ENCODE assay signal across 1 cellular context in genomic region chr22:19776433-19777031, GRCh38.
TF ChIP-seq lines count a peak whose summit lies in the region.

No MANE protein-coding gene starts in this region.

TF ChIP-seq in K562, 482 proteins besides CTCF, POLR2A, EP300 and RAD21 (continued from another document and continues in another):
- TF ChIP-seq, protein P1, sequence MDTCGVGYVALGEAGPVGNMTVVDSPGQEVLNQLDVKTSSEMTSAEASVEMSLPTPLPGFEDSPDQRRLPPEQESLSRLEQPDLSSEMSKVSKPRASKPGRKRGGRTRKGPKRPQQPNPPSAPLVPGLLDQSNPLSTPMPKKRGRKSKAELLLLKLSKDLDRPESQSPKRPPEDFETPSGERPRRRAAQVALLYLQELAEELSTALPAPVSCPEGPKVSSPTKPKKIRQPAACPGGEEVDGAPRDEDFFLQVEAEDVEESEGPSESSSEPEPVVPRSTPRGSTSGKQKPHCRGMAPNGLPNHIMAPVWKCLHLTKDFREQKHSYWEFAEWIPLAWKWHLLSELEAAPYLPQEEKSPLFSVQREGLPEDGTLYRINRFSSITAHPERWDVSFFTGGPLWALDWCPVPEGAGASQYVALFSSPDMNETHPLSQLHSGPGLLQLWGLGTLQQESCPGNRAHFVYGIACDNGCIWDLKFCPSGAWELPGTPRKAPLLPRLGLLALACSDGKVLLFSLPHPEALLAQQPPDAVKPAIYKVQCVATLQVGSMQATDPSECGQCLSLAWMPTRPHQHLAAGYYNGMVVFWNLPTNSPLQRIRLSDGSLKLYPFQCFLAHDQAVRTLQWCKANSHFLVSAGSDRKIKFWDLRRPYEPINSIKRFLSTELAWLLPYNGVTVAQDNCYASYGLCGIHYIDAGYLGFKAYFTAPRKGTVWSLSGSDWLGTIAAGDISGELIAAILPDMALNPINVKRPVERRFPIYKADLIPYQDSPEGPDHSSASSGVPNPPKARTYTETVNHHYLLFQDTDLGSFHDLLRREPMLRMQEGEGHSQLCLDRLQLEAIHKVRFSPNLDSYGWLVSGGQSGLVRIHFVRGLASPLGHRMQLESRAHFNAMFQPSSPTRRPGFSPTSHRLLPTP (IDR thresholded peaks at IDR 0.05; ENCODE audit: borderline replicate concordance, extremely low read depth, insufficient read length) = no peak
- TF ChIP-seq FOXP4 (CRISPR knock-in tag; IDR thresholded peaks at IDR 0.05; ENCODE audit: borderline replicate concordance) (no peak), BDP1 (IDR thresholded peaks at IDR 0.05; ENCODE audit: insufficient read depth, insufficient read length) (no peak), NONO (IDR thresholded peaks at IDR 0.05; ENCODE audit: low read depth in 2 of 2, low read length in 1 of 2) (no peak), POLR2H (tag; IDR thresholded peaks at IDR 0.05; ENCODE audit: low read depth) (no peak), TGIF2 (CRISPR knock-in tag; IDR thresholded peaks at IDR 0.05) (no peak), ZNF75A (CRISPR knock-in tag; IDR thresholded peaks at IDR 0.05) (no peak), ETV6 (IDR thresholded peaks at IDR 0.05; ENCODE audit: borderline replicate concordance in 1 of 2, low read depth in 2 of 2, low read length in 1 of 2) (0 out of 4 replicates have a peak, but pooled peaks of 1 of the 2 experiments have one; percentile 11), ETV6 (CRISPR knock-in tag; IDR thresholded peaks at IDR 0.05; ENCODE audit: borderline replicate concordance) (no peak), ZZZ3 (IDR thresholded peaks at IDR 0.05) (no peak), TSC22D4 (tag; IDR thresholded peaks at IDR 0.05) (no peak), ATF6 (CRISPR knock-in tag; IDR thresholded peaks at IDR 0.05) (no peak), NR0B1 (IDR thresholded peaks at IDR 0.05; ENCODE audit: partially characterized antibody) (no peak), RBM22 (IDR thresholded peaks at IDR 0.05; ENCODE audit: low read depth, low read length, poor library complexity, severe bottlenecking) (no peak), RBM39 (optimal IDR thresholded peaks at IDR 0.05; ENCODE audit: low read depth, low read length) (no peak), TCFL5 (CRISPR knock-in tag; conservative IDR thresholded peaks at IDR 0.05) (no peak), L3MBTL2 (IDR thresholded peaks at IDR 0.05) (no peak), ZFP36 (IDR thresholded peaks at IDR 0.05; ENCODE audit: low read depth, low read length, partially characterized antibody) (peak; percentile 40), AFF1 (IDR thresholded peaks at IDR 0.05; ENCODE audit: low read depth in 1 of 2, partially characterized antibody in 2 of 2) (no peak), SNAPC5 (CRISPR knock-in tag; IDR thresholded peaks at IDR 0.05) (no peak), HNRNPK (IDR thresholded peaks at IDR 0.05; ENCODE audit: low read depth, low read length, poor library complexity, severe bottlenecking) (no peak), SETDB1 (IDR thresholded peaks at IDR 0.05; ENCODE audit: low read length) (peak; percentile 27), E2F3 (CRISPR knock-in tag; IDR thresholded peaks at IDR 0.05) (peak; percentile 73; the same call in 1 of the 2 replicates), GTF2B (IDR thresholded peaks at IDR 0.05; ENCODE audit: extremely low read depth, insufficient read length) (no peak), SREBF2 (CRISPR knock-in tag; IDR thresholded peaks at IDR 0.05) (no peak), RCOR1 (IDR thresholded peaks at IDR 0.05; ENCODE audit: borderline replicate concordance in 1 of 2, low read depth in 2 of 2, low read length in 2 of 2) (peak; percentile 41 to 82; a peak in 3 of 4 replicates)
- TF ChIP-seq, protein P2, sequence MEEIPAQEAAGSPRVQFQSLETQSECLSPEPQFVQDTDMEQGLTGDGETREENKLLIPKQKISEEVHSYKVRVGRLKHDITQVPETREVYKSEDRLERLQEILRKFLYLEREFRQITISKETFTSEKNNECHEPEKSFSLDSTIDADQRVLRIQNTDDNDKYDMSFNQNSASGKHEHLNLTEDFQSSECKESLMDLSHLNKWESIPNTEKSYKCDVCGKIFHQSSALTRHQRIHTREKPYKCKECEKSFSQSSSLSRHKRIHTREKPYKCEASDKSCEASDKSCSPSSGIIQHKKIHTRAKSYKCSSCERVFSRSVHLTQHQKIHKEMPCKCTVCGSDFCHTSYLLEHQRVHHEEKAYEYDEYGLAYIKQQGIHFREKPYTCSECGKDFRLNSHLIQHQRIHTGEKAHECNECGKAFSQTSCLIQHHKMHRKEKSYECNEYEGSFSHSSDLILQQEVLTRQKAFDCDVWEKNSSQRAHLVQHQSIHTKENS (CRISPR knock-in tag; IDR thresholded peaks at IDR 0.05) = no peak
- TF ChIP-seq, protein P3, sequence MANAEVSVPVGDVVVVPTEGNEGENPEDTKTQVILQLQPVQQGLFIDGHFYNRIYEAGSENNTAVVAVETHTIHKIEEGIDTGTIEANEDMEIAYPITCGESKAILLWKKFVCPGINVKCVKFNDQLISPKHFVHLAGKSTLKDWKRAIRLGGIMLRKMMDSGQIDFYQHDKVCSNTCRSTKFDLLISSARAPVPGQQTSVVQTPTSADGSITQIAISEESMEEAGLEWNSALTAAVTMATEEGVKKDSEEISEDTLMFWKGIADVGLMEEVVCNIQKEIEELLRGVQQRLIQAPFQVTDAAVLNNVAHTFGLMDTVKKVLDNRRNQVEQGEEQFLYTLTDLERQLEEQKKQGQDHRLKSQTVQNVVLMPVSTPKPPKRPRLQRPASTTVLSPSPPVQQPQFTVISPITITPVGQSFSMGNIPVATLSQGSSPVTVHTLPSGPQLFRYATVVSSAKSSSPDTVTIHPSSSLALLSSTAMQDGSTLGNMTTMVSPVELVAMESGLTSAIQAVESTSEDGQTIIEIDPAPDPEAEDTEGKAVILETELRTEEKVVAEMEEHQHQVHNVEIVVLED (CRISPR knock-in tag; IDR thresholded peaks at IDR 0.05) = no peak
- TF ChIP-seq, protein P4, sequence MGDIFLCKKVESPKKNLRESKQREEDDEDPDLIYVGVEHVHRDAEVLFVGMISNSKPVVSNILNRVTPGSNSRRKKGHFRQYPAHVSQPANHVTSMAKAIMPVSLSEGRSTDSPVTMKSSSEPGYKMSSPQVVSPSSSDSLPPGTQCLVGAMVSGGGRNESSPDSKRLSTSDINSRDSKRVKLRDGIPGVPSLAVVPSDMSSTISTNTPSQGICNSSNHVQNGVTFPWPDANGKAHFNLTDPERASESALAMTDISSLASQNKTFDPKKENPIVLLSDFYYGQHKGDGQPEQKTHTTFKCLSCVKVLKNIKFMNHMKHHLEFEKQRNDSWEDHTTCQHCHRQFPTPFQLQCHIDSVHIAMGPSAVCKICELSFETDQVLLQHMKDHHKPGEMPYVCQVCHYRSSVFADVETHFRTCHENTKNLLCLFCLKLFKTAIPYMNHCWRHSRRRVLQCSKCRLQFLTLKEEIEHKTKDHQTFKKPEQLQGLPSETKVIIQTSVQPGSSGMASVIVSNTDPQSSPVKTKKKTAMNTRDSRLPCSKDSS (IDR thresholded peaks at IDR 0.05; ENCODE audit: low read depth, partially characterized antibody) = no peak
- TF ChIP-seq, protein P5, sequence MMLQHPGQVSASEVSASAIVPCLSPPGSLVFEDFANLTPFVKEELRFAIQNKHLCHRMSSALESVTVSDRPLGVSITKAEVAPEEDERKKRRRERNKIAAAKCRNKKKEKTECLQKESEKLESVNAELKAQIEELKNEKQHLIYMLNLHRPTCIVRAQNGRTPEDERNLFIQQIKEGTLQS (IDR thresholded peaks at IDR 0.05) = no peak
- TF ChIP-seq, protein P5 (CRISPR knock-in tag; conservative IDR thresholded peaks at IDR 0.05) = peak; percentile 58; the same call in 1 of the 2 replicates
- TF ChIP-seq, protein P6, sequence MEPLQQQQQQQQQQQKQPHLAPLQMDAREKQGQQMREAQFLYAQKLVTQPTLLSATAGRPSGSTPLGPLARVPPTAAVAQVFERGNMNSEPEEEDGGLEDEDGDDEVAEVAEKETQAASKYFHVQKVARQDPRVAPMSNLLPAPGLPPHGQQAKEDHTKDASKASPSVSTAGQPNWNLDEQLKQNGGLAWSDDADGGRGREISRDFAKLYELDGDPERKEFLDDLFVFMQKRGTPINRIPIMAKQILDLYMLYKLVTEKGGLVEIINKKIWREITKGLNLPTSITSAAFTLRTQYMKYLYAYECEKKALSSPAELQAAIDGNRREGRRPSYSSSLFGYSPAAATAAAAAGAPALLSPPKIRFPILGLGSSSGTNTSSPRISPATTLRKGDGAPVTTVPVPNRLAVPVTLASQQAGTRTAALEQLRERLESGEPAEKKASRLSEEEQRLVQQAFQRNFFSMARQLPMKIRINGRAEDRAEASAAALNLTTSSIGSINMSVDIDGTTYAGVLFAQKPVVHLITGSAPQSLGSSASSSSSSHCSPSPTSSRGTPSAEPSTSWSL (CRISPR knock-in tag; IDR thresholded peaks at IDR 0.05; ENCODE audit: borderline replicate concordance) = peak; percentile 81; the same call in 1 of the 2 replicates
- TF ChIP-seq, protein P7, sequence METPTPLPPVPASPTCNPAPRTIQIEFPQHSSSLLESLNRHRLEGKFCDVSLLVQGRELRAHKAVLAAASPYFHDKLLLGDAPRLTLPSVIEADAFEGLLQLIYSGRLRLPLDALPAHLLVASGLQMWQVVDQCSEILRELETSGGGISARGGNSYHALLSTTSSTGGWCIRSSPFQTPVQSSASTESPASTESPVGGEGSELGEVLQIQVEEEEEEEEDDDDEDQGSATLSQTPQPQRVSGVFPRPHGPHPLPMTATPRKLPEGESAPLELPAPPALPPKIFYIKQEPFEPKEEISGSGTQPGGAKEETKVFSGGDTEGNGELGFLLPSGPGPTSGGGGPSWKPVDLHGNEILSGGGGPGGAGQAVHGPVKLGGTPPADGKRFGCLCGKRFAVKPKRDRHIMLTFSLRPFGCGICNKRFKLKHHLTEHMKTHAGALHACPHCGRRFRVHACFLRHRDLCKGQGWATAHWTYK (CRISPR knock-in tag; IDR thresholded peaks at IDR 0.05) = no peak
